In genomic region chr1:39396671-39397070, GRCh38 we compare ENCODE assay signal across 23 cellular contexts.
DNase-seq lines count a peak whose midpoint lies in the region; ATAC-seq and TF ChIP-seq lines count a peak whose summit lies in the region.
"Had no signal": no experiment of that assay in that cellular context is flagged by ENCODE, and none has a peak within 500 bp of the region (broad histone marks: within the 10 kb centered on the region; RNA-seq: fewer than 3 reads in every experiment).

No MANE protein-coding gene starts in this region.

- no peak overlapping the region for H3K9ac ChIP-seq in stomach smooth muscle (ENCODE audit: low read length in 2 of 2)

- H3K27me3 ChIP-seq in stomach smooth muscle (ENCODE audit: control insufficient read depth in 1 of 2, insufficient read depth in 2 of 2, low read length in 2 of 2), result no peaks in the 10 kb centered on the region
- H3K27me3 ChIP-seq: BE2C, breast epithelium had no signal

- CTCF ChIA-PET in Calu3 (lab: Charles Lee), result interaction anchor here (3.8 kb wide), 1 partner anchor 14 kb away, joined by 41 read pairs; no protein-coding TSS in a partner anchor

- no peak for TF ChIP-seq CTCF in Calu3 (IDR thresholded peaks at IDR 0.05; ENCODE audit: unreplicated experiment)

- H3K4me1 Mint-ChIP-seq in Calu3 (ENCODE audit: low read depth, unreplicated experiment), result peaks cover 85% of the 10 kb centered on the region
- peaks cover 61% of the 10 kb centered on the region for H3K4me1 Mint-ChIP-seq in T-helper 17 cell
- H3K4me1 Mint-ChIP-seq in memory B cell, result peaks cover 46% of the 10 kb centered on the region

- no peaks in the 10 kb centered on the region for H3K9me3 ChIP-seq in T-helper 17 cell (ENCODE audit: control insufficient read depth, low read length, poor library complexity, severe bottlenecking)
- no peaks in the 10 kb centered on the region for H3K9me3 ChIP-seq in stomach smooth muscle (ENCODE audit: control insufficient read depth in 2 of 2, low read length in 2 of 2)
- H3K9me3 ChIP-seq: BE2C, breast epithelium had no signal

- H3K36me3 Mint-ChIP-seq in Calu3 (ENCODE audit: insufficient read depth, unreplicated experiment) (peaks cover 45% of the 10 kb centered on the region), T-helper 17 cell (ENCODE audit: low read depth) (no peaks in the 10 kb centered on the region), memory B cell (peaks cover 6% of the 10 kb centered on the region)

- no peaks in the 10 kb centered on the region for H3K36me3 ChIP-seq in stomach smooth muscle (ENCODE audit: control insufficient read depth in 2 of 2, insufficient read depth in 2 of 2, low read length in 2 of 2)
- H3K36me3 ChIP-seq: BE2C, breast epithelium had no signal

- H3K27ac Mint-ChIP-seq in Calu3 (ENCODE audit: unreplicated experiment) (peak overlapping the region; percentile 94), T-helper 17 cell (peak overlapping the region; percentile 21), memory B cell (peak overlapping the region; percentile 38)

- ATAC-seq in T-helper 17 cell (no peak), memory B cell (ENCODE audit: low read depth) (no peak), HG02973 (IDR thresholded peaks at IDR 0.05; ENCODE audit: unreplicated experiment) (no peak), HG03025 (IDR thresholded peaks at IDR 0.05; ENCODE audit: low FRiP score, unreplicated experiment) (no peak)
- ATAC-seq: K562 had no signal

- BruUV-seq in Calu3 (replicated peaks; lab: Mats Ljungman, UMichigan), result no TSS peak

- H3K4me3 Mint-ChIP-seq in Calu3 (ENCODE audit: low read depth, unreplicated experiment) (no peak overlapping the region), T-helper 17 cell (no peak overlapping the region), memory B cell (no peak overlapping the region)
- H3K4me3 Mint-ChIP-seq: activated naive CD8-positive, alpha-beta T cell had no signal

- H3K27me3 Mint-ChIP-seq in Calu3 (ENCODE audit: unreplicated experiment) (no peaks in the 10 kb centered on the region), T-helper 17 cell (no peaks in the 10 kb centered on the region), memory B cell (no peaks in the 10 kb centered on the region)
- H3K27me3 Mint-ChIP-seq: activated naive CD8-positive, alpha-beta T cell had no signal

- H3K9me3 Mint-ChIP-seq in Calu3 (ENCODE audit: low read depth, unreplicated experiment), result no peaks in the 10 kb centered on the region
- no peaks in the 10 kb centered on the region for H3K9me3 Mint-ChIP-seq in memory B cell

- H3K4me3 ChIP-seq in stomach smooth muscle (ENCODE audit: low read length in 2 of 2), result no peak overlapping the region
- H3K4me3 ChIP-seq: breast epithelium, K562 had no signal

- peak overlapping the region; percentile 19 for H3K27ac ChIP-seq in stomach smooth muscle (ENCODE audit: low read length)
- H3K27ac ChIP-seq: HL-60 had no signal

- H3K4me1 ChIP-seq in stomach smooth muscle (ENCODE audit: control insufficient read depth, insufficient read depth, low read length), result peaks cover 53% of the 10 kb centered on the region
- H3K4me1 ChIP-seq: BE2C had no signal

- DNase-seq in Calu3 (no peak), T-helper 17 cell (no peak), memory B cell (ENCODE audit: low spot score in 2 of 2) (no peak), T1000 (lab: John Stamatoyannopoulos, UW) (no peak)
- DNase-seq: activated CD4-positive, alpha-beta T cell treated with anti-CD3 and anti-CD28 coated beads, Interleukin-2, amount 50 U/mL, for 4 hours; BE2C; DMS 273 treated with DMSO at 0.1 percent for 48 hours; GDM1; H7; head of caudate nucleus; kidney; midbrain; NCI-H2029 treated with DMSO at 0.1 percent for 48 hours; NCI-H446 treated with DMSO at 0.1 percent for 48 hours; nucleus accumbens; substantia nigra had no signal

- intact Hi-C loops in Calu3 (cut with micrococcal nuclease; ENCODE audit: unreplicated experiment), result loop anchor here (10.0 kb wide), 1 partner anchor 1382 kb away; the partner anchor contains the start of gene UTP11

Comparison
In these comparisons a context has a peak if more than half of its experiments do, and no peak if none do; other contexts are left out.
1. H3K27ac Mint-ChIP-seq: peak in every context shown above with its lines; median percentile 94 in Calu3; 38 in memory B cell; 21 in T-helper 17 cell.